Comparison of ENCODE assay signal across 10 cellular contexts in the genomic region with DNA sequence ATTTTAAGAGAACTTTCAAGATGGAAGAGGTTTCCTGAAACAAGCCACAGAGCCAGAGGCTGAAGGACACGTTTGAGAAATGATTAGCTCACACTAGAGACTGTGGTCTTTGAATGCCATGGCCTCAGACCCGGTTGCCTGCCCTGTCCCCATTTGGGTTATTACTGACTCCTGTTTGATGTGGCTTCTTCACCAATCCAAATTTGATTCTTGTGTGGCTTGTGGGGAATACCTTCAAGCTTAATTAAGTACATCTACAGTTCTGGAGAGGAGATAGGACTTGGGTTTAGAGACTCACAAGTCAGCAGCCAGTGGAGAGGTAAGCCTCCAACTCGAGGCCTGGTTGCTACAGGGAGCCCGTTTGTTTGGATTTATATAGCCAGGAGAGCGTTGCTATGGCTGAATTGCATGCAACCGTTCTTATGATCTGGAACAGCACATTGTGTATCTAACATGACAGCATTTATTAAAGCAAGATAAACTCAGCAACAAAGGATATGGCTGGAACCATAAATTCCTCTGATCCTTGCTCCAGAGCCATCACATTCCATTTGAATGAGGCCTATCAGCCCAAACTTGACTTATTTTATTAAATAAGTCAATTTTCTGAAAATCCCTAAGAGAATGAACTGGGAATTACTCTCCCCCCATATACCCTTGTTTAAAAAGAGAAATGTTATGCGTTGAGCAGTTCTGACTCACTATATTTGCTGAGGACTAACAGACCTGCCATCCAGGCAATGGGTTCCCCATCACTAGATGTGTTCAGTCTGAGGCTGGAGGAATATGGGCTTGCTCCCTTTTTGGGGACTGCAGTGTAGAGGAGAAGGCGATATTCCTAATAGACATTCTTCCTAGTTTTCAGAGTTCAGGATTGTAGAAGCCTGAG.
DNase-seq lines count a peak whose midpoint lies in the region; ATAC-seq and TF ChIP-seq lines count a peak whose summit lies in the region.
"Had no signal": no experiment of that assay in that cellular context is flagged by ENCODE, and none has a peak within 500 bp of the region (broad histone marks: within the 10 kb centered on the region; RNA-seq: fewer than 3 reads in every experiment).

No MANE protein-coding gene starts in this region.

- peak overlapping the region; percentile 22 for H3K27ac Mint-ChIP-seq in neural crest cell (ENCODE audit: unreplicated experiment)
- no peak overlapping the region for H3K27ac Mint-ChIP-seq in MCF 10A (ENCODE audit: low read depth, unreplicated experiment)

- H3K4me1 Mint-ChIP-seq in neural crest cell (no peaks in the 10 kb centered on the region), MCF 10A (ENCODE audit: insufficient read depth, unreplicated experiment) (peaks cover 14% of the 10 kb centered on the region)

- no peaks in the 10 kb centered on the region for H3K36me3 ChIP-seq in right atrium auricular region

- H3K9me3 ChIP-seq in right cardiac atrium (ENCODE audit: control insufficient read depth, low read length) (no peaks in the 10 kb centered on the region), right atrium auricular region (no peaks in the 10 kb centered on the region)

- H3K9me3 Mint-ChIP-seq in neural crest cell (no peaks in the 10 kb centered on the region), MCF 10A (ENCODE audit: unreplicated experiment) (no peaks in the 10 kb centered on the region)

- H3K27ac ChIP-seq in right cardiac atrium (ENCODE audit: low read length) (no peak overlapping the region), right atrium auricular region (no peak overlapping the region)

- 62% methylated on average over 8 of the region's 8 CpGs for WGBS in right cardiac atrium

- TF ChIP-seq CTCF in right atrium auricular region (IDR thresholded peaks at IDR 0.05) (no peak), neural crest cell (conservative IDR thresholded peaks at IDR 0.05) (no peak), MCF 10A (IDR thresholded peaks at IDR 0.05; ENCODE audit: unreplicated experiment) (no peak)

- H3K27me3 Mint-ChIP-seq in neural crest cell (ENCODE audit: low read depth) (no peaks in the 10 kb centered on the region), MCF 10A (ENCODE audit: insufficient read depth, unreplicated experiment) (no peaks in the 10 kb centered on the region)

- H3K4me1 ChIP-seq in right cardiac atrium (ENCODE audit: control insufficient read depth, insufficient read depth, low read length) (no peaks in the 10 kb centered on the region), right atrium auricular region (no peaks in the 10 kb centered on the region)

- H3K27me3 ChIP-seq in right cardiac atrium (ENCODE audit: control insufficient read depth, insufficient read depth) = no peaks in the 10 kb centered on the region
- no peaks in the 10 kb centered on the region for H3K27me3 ChIP-seq in right atrium auricular region

- peak; percentile 33 to 41 for ATAC-seq in right cardiac atrium

- CTCF ChIA-PET in MCF 10A (lab: Yijun Ruan, JAX) = interaction anchor here (0.9 to 10.8 kb wide), 3 partner anchors 22 to 506 kb away, joined by 5 to 200 read pairs (median 5); a partner anchor contains a TSS

- POLR2A ChIA-PET in MCF 10A (lab: Yijun Ruan, JAX) = no interaction called here

- no TSS peak for BruUV-seq in MCF 10A (replicated peaks; lab: Mats Ljungman, UMichigan)

- H3K4me3 Mint-ChIP-seq in neural crest cell (no peak overlapping the region), MCF 10A (ENCODE audit: unreplicated experiment) (no peak overlapping the region)

- H3K4me3 ChIP-seq in right cardiac atrium (ENCODE audit: low read length) (no peak overlapping the region), right atrium auricular region (no peak overlapping the region)

- H3K36me3 Mint-ChIP-seq in neural crest cell (ENCODE audit: low read depth) (no peaks in the 10 kb centered on the region), MCF 10A (ENCODE audit: insufficient read depth, unreplicated experiment) (no peaks in the 10 kb centered on the region)

- DNase-seq in right cardiac atrium = no peak
- no peak for DNase-seq in right atrium auricular region (ENCODE audit: low spot score)
- peak; percentile 89 for DNase-seq in dedifferentiated amniotic fluid mesenchymal stem cell (ENCODE audit: extremely low spot score)
- no peak for DNase-seq in neural crest cell (ENCODE audit: low read depth, low spot score)
- no peak for DNase-seq in inferior parietal cortex (ENCODE audit: extremely low spot score)
- DNase-seq in NCI-H128 (lab: John Stamatoyannopoulos, UW; ENCODE audit: unreplicated experiment) = no peak
- no peak for DNase-seq in SW 1271 (lab: John Stamatoyannopoulos, UW)
- no peak for DNase-seq in MCF 10A (ENCODE audit: unreplicated experiment)
- DNase-seq: AML-193, NCI-H1436 treated with DMSO at 0.1 percent for 48 hours had no signal

- intact Hi-C loops in right cardiac atrium (cut with DNase I) = loop anchor here (5.0 to 10.0 kb wide), 5 partner anchors 104 to 614 kb away; a partner anchor contains a TSS
- intact Hi-C loops in MCF 10A (cut with micrococcal nuclease) = loop anchor here (5.0 to 10.0 kb wide), 3 partner anchors 194 to 584 kb away; no protein-coding TSS in a partner anchor
